In genomic region chrX:155563099-155563498, GRCh38 we compare ENCODE assay signal across 22 cellular contexts.
"Had no signal": no experiment of that assay in that cellular context is flagged by ENCODE, and none has a peak within 500 bp of the region (broad histone marks: within the 10 kb centered on the region; RNA-seq: fewer than 3 reads in every experiment).

No MANE protein-coding gene starts in this region.

- H3K27me3 Mint-ChIP-seq: dendritic cell treated with granulocyte-macrophage colony-stimulating factor and Interleukin-4, amounts not matched to agents 40 ng/mL and 50 ng/mL, for 4 days; effector memory CD8-positive, alpha-beta T cell had no signal

- H3K4me3 Mint-ChIP-seq: dendritic cell treated with granulocyte-macrophage colony-stimulating factor and Interleukin-4, amounts not matched to agents 40 ng/mL and 50 ng/mL, for 4 days; effector memory CD8-positive, alpha-beta T cell; endodermal cell had no signal

- H3K27ac Mint-ChIP-seq: dendritic cell treated with granulocyte-macrophage colony-stimulating factor and Interleukin-4, amounts not matched to agents 40 ng/mL and 50 ng/mL, for 4 days; effector memory CD8-positive, alpha-beta T cell; endodermal cell had no signal

- ATAC-seq: effector memory CD8-positive, alpha-beta T cell; esophagus mucosa; foreskin keratinocyte; gastrocnemius medialis; gastroesophageal sphincter; heart left ventricle; heart right ventricle had no signal

- DNase-seq: colonic mucosa; cortex of kidney; dermis blood vessel endothelial cell; dorsolateral prefrontal cortex; effector CD4-positive, alpha-beta T cell; effector CD8-positive, alpha-beta T cell; effector memory CD4-positive, alpha-beta T cell; effector memory CD8-positive, alpha-beta T cell; endodermal cell; erythroblast; esophagus squamous epithelium; foreskin fibroblast; foreskin keratinocyte; foreskin melanocyte; gastrocnemius medialis; glutamatergic neuron; head of caudate nucleus; heart left ventricle; heart right ventricle had no signal
